ENCODE assay signal across 23 cellular contexts in genomic region chr21:16838330-16838729, GRCh38.
DNase-seq lines count a peak whose midpoint lies in the region; ATAC-seq and TF ChIP-seq lines count a peak whose summit lies in the region.
"Had no signal": no experiment of that assay in that cellular context is flagged by ENCODE, and none has a peak within 500 bp of the region (broad histone marks: within the 10 kb centered on the region; RNA-seq: fewer than 3 reads in every experiment).

No MANE protein-coding gene starts in this region.

- no peaks in the 10 kb centered on the region for H3K27me3 ChIP-seq in adipocyte (replicated peaks; ENCODE audit: control insufficient read depth, insufficient read depth, low read length)
- no peaks in the 10 kb centered on the region for H3K27me3 ChIP-seq in vagina
- H3K27me3 ChIP-seq: heart right ventricle, MG63 had no signal

- no peaks in the 10 kb centered on the region for H3K9me3 Mint-ChIP-seq in osteocyte (ENCODE audit: unreplicated experiment)
- H3K9me3 Mint-ChIP-seq: CD4-positive, alpha-beta T cell; neural crest cell had no signal

- peaks cover 30% of the 10 kb centered on the region for H3K4me1 Mint-ChIP-seq in osteocyte (ENCODE audit: unreplicated experiment)
- H3K4me1 Mint-ChIP-seq: central memory CD8-positive, alpha-beta T cell had no signal

- TF ChIP-seq CTCF in osteocyte (IDR thresholded peaks at IDR 0.05) (no peak), vagina (IDR thresholded peaks at IDR 0.05) (no peak)

- H3K9me3 ChIP-seq in adipocyte (ENCODE audit: control insufficient read depth, low read length) (no peaks in the 10 kb centered on the region), vagina (no peaks in the 10 kb centered on the region)
- H3K9me3 ChIP-seq: heart right ventricle, MG63, mucosa of descending colon, prostate gland had no signal

- no peak overlapping the region for H3K27ac ChIP-seq in vagina
- H3K27ac ChIP-seq: prostate gland had no signal

- H3K4me3 ChIP-seq in adipocyte (ENCODE audit: low read length) (no peak overlapping the region), vagina (no peak overlapping the region)
- H3K4me3 ChIP-seq: heart right ventricle, MG63, mucosa of descending colon, prostate gland had no signal

- H3K36me3 Mint-ChIP-seq in osteocyte (ENCODE audit: unreplicated experiment): no peaks in the 10 kb centered on the region

- H3K4me1 ChIP-seq in adipocyte (ENCODE audit: control insufficient read depth, insufficient read depth, low read length): peaks cover 38% of the 10 kb centered on the region
- peaks cover 31% of the 10 kb centered on the region for H3K4me1 ChIP-seq in vagina
- H3K4me1 ChIP-seq: prostate gland had no signal

- no peaks in the 10 kb centered on the region for H3K36me3 ChIP-seq in adipocyte (ENCODE audit: control insufficient read depth, insufficient read depth, low read length, severe bottlenecking)
- no peaks in the 10 kb centered on the region for H3K36me3 ChIP-seq in vagina
- H3K36me3 ChIP-seq: heart right ventricle, MG63, prostate gland had no signal

- no peaks in the 10 kb centered on the region for H3K27me3 Mint-ChIP-seq in osteocyte (ENCODE audit: unreplicated experiment)
- H3K27me3 Mint-ChIP-seq: CD4-positive, alpha-beta T cell; central memory CD8-positive, alpha-beta T cell had no signal

- intact Hi-C loops in vagina (cut with DNase I): no loop called here

- ATAC-seq in HG03175 (IDR thresholded peaks at IDR 0.05; ENCODE audit: unreplicated experiment): no peak
- ATAC-seq: mucosa of descending colon had no signal

- no peak for TF ChIP-seq POLR2A in vagina (IDR thresholded peaks at IDR 0.05)

- H3K4me3 Mint-ChIP-seq in osteocyte (ENCODE audit: unreplicated experiment): no peak overlapping the region
- H3K4me3 Mint-ChIP-seq: CD4-positive, alpha-beta T cell; central memory CD8-positive, alpha-beta T cell; neural crest cell had no signal

- peak overlapping the region; percentile 27 for H3K27ac Mint-ChIP-seq in osteocyte (ENCODE audit: unreplicated experiment)
- H3K27ac Mint-ChIP-seq: CD4-positive, alpha-beta T cell had no signal

- H3K9ac ChIP-seq in adipocyte (ENCODE audit: low read length): no peak overlapping the region

- DNase-seq in M059J (ENCODE audit: low read depth): peak; percentile 35
- DNase-seq in adipocyte (ENCODE audit: low read depth): peak; percentile 38
- peak; percentile 81 for DNase-seq in fibroblast of gingiva (ENCODE audit: low read depth)
- DNase-seq in osteocyte (ENCODE audit: extremely low spot score, unreplicated experiment): no peak
- DNase-seq in vagina (ENCODE audit: extremely low spot score in 2 of 2): no peak
- DNase-seq in occipital lobe (lab: John Stamatoyannopoulos, UW): no peak
- DNase-seq: activated CD4-positive, alpha-beta T cell treated with anti-CD3 and anti-CD28 coated beads, Interleukin-2, amount 50 U/mL, for 48 hours; activated CD4-positive, CD25-positive, alpha-beta regulatory T cell; activated gamma-delta T cell; activated T-cell treated with anti-CD3 and anti-CD28 coated beads for 4 hours; CD4-positive, alpha-beta T cell; effector memory CD4-positive, alpha-beta T cell; GF-D8; HCEC 1CT; heart right ventricle; MG63; mucosa of descending colon; NCI-H1417; NCI-H526 treated with DMSO at 0.1 percent for 48 hours had no signal

Comparison
In these comparisons a context has a peak if more than half of its experiments do, and no peak if none do; other contexts are left out.
1. DNase-seq: peak in M059J (single experiment), adipocyte (single experiment) and fibroblast of gingiva (single experiment); none in osteocyte (single experiment), vagina (0 of 2) and occipital lobe (single experiment).